ENCODE assay signal across 21 cellular contexts in genomic region chr14:86780461-86780860, GRCh38.
DNase-seq lines count a peak whose midpoint lies in the region; ATAC-seq and TF ChIP-seq lines count a peak whose summit lies in the region.
"Had no signal": no experiment of that assay in that cellular context is flagged by ENCODE, and none has a peak within 500 bp of the region (broad histone marks: within the 10 kb centered on the region; RNA-seq: fewer than 3 reads in every experiment).

No MANE protein-coding gene starts in this region.

- TF ChIP-seq CTCF in GM23338 (conservative IDR thresholded peaks at IDR 0.05; ENCODE audit: low read depth in 2 of 2) = no peak
- TF ChIP-seq CTCF in nephron (IDR thresholded peaks at IDR 0.05; ENCODE audit: unreplicated experiment in 3 of 3) = no peak
- no peak for TF ChIP-seq CTCF in suprapubic skin (IDR thresholded peaks at IDR 0.05)

- H3K36me3 ChIP-seq in GM23338 (ENCODE audit: insufficient read depth) = no peaks in the 10 kb centered on the region
- H3K36me3 ChIP-seq in SK-N-MC (ENCODE audit: insufficient read depth, low read length) = no peaks in the 10 kb centered on the region
- no peaks in the 10 kb centered on the region for H3K36me3 ChIP-seq in suprapubic skin
- H3K36me3 ChIP-seq: BLaER1, HAP-1 had no signal

- H3K9me3 Mint-ChIP-seq in GM23338 = peaks cover 11% of the 10 kb centered on the region
- peaks cover 10% of the 10 kb centered on the region for H3K9me3 Mint-ChIP-seq in nephron

- no peaks in the 10 kb centered on the region for H3K27me3 ChIP-seq in GM23338 (ENCODE audit: insufficient read depth)
- H3K27me3 ChIP-seq in suprapubic skin = no peaks in the 10 kb centered on the region
- H3K27me3 ChIP-seq: BLaER1 had no signal

- no peak overlapping the region for H3K9ac ChIP-seq in SK-N-MC (ENCODE audit: insufficient read length)
- H3K9ac ChIP-seq: BLaER1, GM23248 had no signal

- H3K4me3 ChIP-seq in GM23338 = no peak overlapping the region
- H3K4me3 ChIP-seq in SK-N-MC = peak overlapping the region; percentile 1; the same call in 1 of the 2 replicates
- no peak overlapping the region for H3K4me3 ChIP-seq in suprapubic skin
- H3K4me3 ChIP-seq: BLaER1, GM12878, GM23248, HAP-1 had no signal

- no peak for TF ChIP-seq POLR2A in suprapubic skin (IDR thresholded peaks at IDR 0.05)

- no peak overlapping the region for H3K27ac ChIP-seq in GM23338 (ENCODE audit: low read depth)
- peak overlapping the region; percentile 60 for H3K27ac ChIP-seq in SK-N-MC
- H3K27ac ChIP-seq in suprapubic skin = no peak overlapping the region
- H3K27ac ChIP-seq: 22Rv1, BLaER1, C4-2B, GM23248 had no signal

- H3K9me3 ChIP-seq in SK-N-MC (ENCODE audit: low read depth, low read length) (no peaks in the 10 kb centered on the region), suprapubic skin (no peaks in the 10 kb centered on the region)
- H3K9me3 ChIP-seq: BLaER1, Caco-2, HAP-1 had no signal

- no peak for ATAC-seq in GM23338
- ATAC-seq: CD8-positive, alpha-beta T cell; GM12878 had no signal

- no peaks in the 10 kb centered on the region for H3K9me2 ChIP-seq in GM23338 (ENCODE audit: insufficient read depth)

- H3K36me3 Mint-ChIP-seq in GM23338 (ENCODE audit: low read depth) (peaks cover 6% of the 10 kb centered on the region; the same call in 2 of the 3 replicates), nephron (ENCODE audit: low read depth) (no peaks in the 10 kb centered on the region)
- H3K36me3 Mint-ChIP-seq: CD4-positive, CD25-positive, alpha-beta regulatory T cell; CD8-positive, alpha-beta T cell had no signal

- H3K4me3 Mint-ChIP-seq in GM23338 (no peak overlapping the region), nephron (no peak overlapping the region)
- H3K4me3 Mint-ChIP-seq: B cell; CD4-positive, CD25-positive, alpha-beta regulatory T cell; CD8-positive, alpha-beta T cell; HFFc6 had no signal

- no peaks in the 10 kb centered on the region for H3K4me1 ChIP-seq in GM23338 (ENCODE audit: insufficient read depth)
- no peaks in the 10 kb centered on the region for H3K4me1 ChIP-seq in suprapubic skin
- H3K4me1 ChIP-seq: BLaER1, HAP-1 had no signal

- H3K27ac Mint-ChIP-seq in GM23338 (no peak overlapping the region), nephron (peak overlapping the region; percentile 20 to 78 (median 78))
- H3K27ac Mint-ChIP-seq: B cell; CD4-positive, CD25-positive, alpha-beta regulatory T cell; CD8-positive, alpha-beta T cell; HFFc6 had no signal

- H4K20me1 ChIP-seq in GM23338 (replicated peaks; ENCODE audit: insufficient read depth) = no peaks in the 10 kb centered on the region
- H4K20me1 ChIP-seq: BLaER1 had no signal

- H3K27me3 Mint-ChIP-seq in GM23338 (ENCODE audit: insufficient read depth, low read depth, poor library complexity) = peaks cover 2% of the 10 kb centered on the region
- H3K27me3 Mint-ChIP-seq in nephron (ENCODE audit: low read depth) = no peaks in the 10 kb centered on the region
- H3K27me3 Mint-ChIP-seq: B cell; CD4-positive, CD25-positive, alpha-beta regulatory T cell had no signal

- H3F3A ChIP-seq in GM23338 (replicated peaks; ENCODE audit: low read depth) = no peaks in the 10 kb centered on the region

- DNase-seq in NOMO-1 (lab: John Stamatoyannopoulos, UW; ENCODE audit: unreplicated experiment in 2 of 2) (peak; percentile 1 to 16), NOMO-1 treated with dmso at 0.1 percent for 144 hours (lab: John Stamatoyannopoulos, UW; ENCODE audit: unreplicated experiment) (no peak), GM23338 (ENCODE audit: low spot score) (no peak), SK-N-MC (ENCODE audit: low read depth, low spot score) (peak; percentile 81), NCI-H524 treated with DMSO at 0.1 percent for 48 hours (lab: John Stamatoyannopoulos, UW) (no peak), suprapubic skin (ENCODE audit: low spot score in 2 of 2) (no peak)
- DNase-seq: Caco-2; CD4-positive, CD25-positive, alpha-beta regulatory T cell; CD8-positive, alpha-beta T cell; DMS79; EL; GDM1; GM23248; HFFc6 had no signal

- 62% methylated on average over 2 of the region's 2 CpGs for WGBS in suprapubic skin

- no peak overlapping the region for H3K4me2 ChIP-seq in GM23338
- H3K4me2 ChIP-seq: BLaER1 had no signal

- H3K4me1 Mint-ChIP-seq in GM23338 = no peaks in the 10 kb centered on the region
- H3K4me1 Mint-ChIP-seq in nephron = peaks cover 30% of the 10 kb centered on the region
- H3K4me1 Mint-ChIP-seq: B cell; CD4-positive, CD25-positive, alpha-beta regulatory T cell had no signal

- no peak for TF ChIP-seq EP300 in suprapubic skin (IDR thresholded peaks at IDR 0.05)

- no peaks in the 10 kb centered on the region for H3K79me2 ChIP-seq in GM23338 (replicated peaks; ENCODE audit: insufficient read depth)

- H2AFZ ChIP-seq in GM23338 = peak overlapping the region; percentile 2; the same call in 1 of the 2 replicates
- H2AFZ ChIP-seq: GM23248 had no signal

TF ChIP-seq in GM23338, 12 proteins besides CTCF, POLR2A, EP300 and RAD21:
- TF ChIP-seq ETS1 (IDR thresholded peaks at IDR 0.05) (no peak), ZNF462 (CRISPR knock-in tag; IDR thresholded peaks at IDR 0.05) (no peak), NANOG (IDR thresholded peaks at IDR 0.05; ENCODE audit: borderline replicate concordance) (no peak), EZH2phosphoT487 (IDR thresholded peaks at IDR 0.05; ENCODE audit: unreplicated experiment) (no peak), ZNF114 (CRISPR knock-in tag; IDR thresholded peaks at IDR 0.05) (no peak), STAT1 (IDR thresholded peaks at IDR 0.05; ENCODE audit: unreplicated experiment) (no peak)

Comparison
In these comparisons a context has a peak if more than half of its experiments do, and no peak if none do; other contexts are left out.
1. DNase-seq: peak in NOMO-1 (2 of 2) and SK-N-MC (single experiment); none in NOMO-1 treated with dmso at 0.1 percent for 144 hours (single experiment), GM23338 (single experiment), NCI-H524 treated with DMSO at 0.1 percent for 48 hours (single experiment) and suprapubic skin (0 of 2).